In genomic region chr12:69470189-69471094, GRCh38 we compare ENCODE assay signal across 1 cellular context.
TF ChIP-seq lines count a peak whose summit lies in the region.

Gene FRS2, plus strand, starts transcription at chr12:69470388. Its CDS starts 98,643 bp downstream, at chr12:69569031.

TF ChIP-seq in HEK293, 187 proteins besides CTCF, POLR2A, EP300 and RAD21 (continued from another document and continues in another):
- TF ChIP-seq ZSCAN18 (tag by site-specific recombination; IDR thresholded peaks at IDR 0.05), result no peak
- peak; percentile 92 for TF ChIP-seq ZFP37 (tag by site-specific recombination; IDR thresholded peaks at IDR 0.05)
- TF ChIP-seq ZNF600 (tag by site-specific recombination; IDR thresholded peaks at IDR 0.05), result peak; percentile 80; the same call in 1 of the 2 replicates
- TF ChIP-seq ZNF426 (tag by site-specific recombination; IDR thresholded peaks at IDR 0.05), result no peak
- no peak for TF ChIP-seq ZNF701 (tag by site-specific recombination; IDR thresholded peaks at IDR 0.05)
- TF ChIP-seq ZBTB6 (tag by site-specific recombination; IDR thresholded peaks at IDR 0.05), result 0 out of 2 replicates have a peak, but pooled peaks have one; percentile 24
- peak; percentile 57; the same call in 1 of the 2 replicates for TF ChIP-seq ZBTB20 (tag by site-specific recombination; IDR thresholded peaks at IDR 0.05)
- TF ChIP-seq ZNF23 (tag by site-specific recombination; IDR thresholded peaks at IDR 0.05; ENCODE audit: borderline replicate concordance), result no peak
- TF ChIP-seq ZNF449 (tag by site-specific recombination; IDR thresholded peaks at IDR 0.05), result peak; percentile 47
- TF ChIP-seq ZNF140 (tag by site-specific recombination; IDR thresholded peaks at IDR 0.05), result no peak
- TF ChIP-seq ZNF239 (tag by site-specific recombination; IDR thresholded peaks at IDR 0.05), result no peak
- peak; percentile 72 for TF ChIP-seq ZNF629 (tag by site-specific recombination; IDR thresholded peaks at IDR 0.05)
- TF ChIP-seq ZNF677 (tag by site-specific recombination; IDR thresholded peaks at IDR 0.05), result no peak
- TF ChIP-seq ZNF473 (tag by site-specific recombination; IDR thresholded peaks at IDR 0.05), result no peak
- TF ChIP-seq ZNF830 (tag by site-specific recombination; IDR thresholded peaks at IDR 0.05; ENCODE audit: low read depth), result no peak
- TF ChIP-seq HOXD13 (CRISPR knock-in tag; IDR thresholded peaks at IDR 0.05; ENCODE audit: borderline replicate concordance), result no peak
- no peak for TF ChIP-seq AEBP2 (tag by site-specific recombination; IDR thresholded peaks at IDR 0.05; ENCODE audit: borderline replicate concordance)
- TF ChIP-seq KLF7 (tag by site-specific recombination; IDR thresholded peaks at IDR 0.05; ENCODE audit: borderline replicate concordance), result no peak; the same call in 1 of the 2 replicates
- TF ChIP-seq ZNF660 (tag by site-specific recombination; IDR thresholded peaks at IDR 0.05), result peak; percentile 60; the same call in 1 of the 2 replicates
- no peak for TF ChIP-seq FEZF1 (tag by site-specific recombination; IDR thresholded peaks at IDR 0.05)
- TF ChIP-seq ZNF555 (tag by site-specific recombination; conservative IDR thresholded peaks at IDR 0.05), result no peak
- no peak for TF ChIP-seq ZNF48 (tag by site-specific recombination; IDR thresholded peaks at IDR 0.05)
- no peak for TF ChIP-seq ZNF10 (tag by site-specific recombination; IDR thresholded peaks at IDR 0.05)
- TF ChIP-seq ZNF112 (tag by site-specific recombination; IDR thresholded peaks at IDR 0.05), result no peak
- TF ChIP-seq ZNF654 (tag by site-specific recombination; IDR thresholded peaks at IDR 0.05; ENCODE audit: low read depth), result peak; percentile 20
- peak; percentile 76; the same call in 1 of the 2 replicates for TF ChIP-seq ZSCAN30 (tag by site-specific recombination; IDR thresholded peaks at IDR 0.05)
- peak; percentile 46 for TF ChIP-seq REST (tag by site-specific recombination; IDR thresholded peaks at IDR 0.05)
- TF ChIP-seq ZBTB17 (tag by site-specific recombination; IDR thresholded peaks at IDR 0.05), result peak; percentile 96
- TF ChIP-seq ZSCAN5A (tag by site-specific recombination; IDR thresholded peaks at IDR 0.05), result 0 out of 2 replicates have a peak, but pooled peaks have one; percentile 35
- no peak; the same call in 1 of the 2 replicates for TF ChIP-seq ZNF777 (tag by site-specific recombination; IDR thresholded peaks at IDR 0.05; ENCODE audit: borderline replicate concordance)
- TF ChIP-seq ZBTB48 (tag by site-specific recombination; IDR thresholded peaks at IDR 0.05), result no peak
- TF ChIP-seq ZNF223 (tag by site-specific recombination; IDR thresholded peaks at IDR 0.05), result no peak
- TF ChIP-seq ZNF791 (tag by site-specific recombination; IDR thresholded peaks at IDR 0.05), result no peak
- no peak for TF ChIP-seq YY1 (tag by site-specific recombination; IDR thresholded peaks at IDR 0.05)
- 0 out of 2 replicates have a peak, but pooled peaks have one; percentile 51 for TF ChIP-seq ZNF610 (tag by site-specific recombination; IDR thresholded peaks at IDR 0.05; ENCODE audit: borderline replicate concordance)
- TF ChIP-seq ZBTB49 (tag by site-specific recombination; IDR thresholded peaks at IDR 0.05; ENCODE audit: low read depth), result no peak
- TF ChIP-seq ZNF514 (tag by site-specific recombination; IDR thresholded peaks at IDR 0.05), result no peak
- no peak for TF ChIP-seq ZNF398 (tag by site-specific recombination; IDR thresholded peaks at IDR 0.05)
- TF ChIP-seq ZNF394 (tag by site-specific recombination; IDR thresholded peaks at IDR 0.05; ENCODE audit: borderline replicate concordance), result peak; percentile 51; the same call in 1 of the 2 replicates
- TF ChIP-seq BCL6B (tag by site-specific recombination; IDR thresholded peaks at IDR 0.05), result no peak
- TF ChIP-seq ZNF2 (tag by site-specific recombination; IDR thresholded peaks at IDR 0.05), result peak; percentile 84
- no peak for TF ChIP-seq ZNF433 (tag by site-specific recombination; IDR thresholded peaks at IDR 0.05; ENCODE audit: low read depth)
- TF ChIP-seq ZNF202 (tag by site-specific recombination; IDR thresholded peaks at IDR 0.05; ENCODE audit: borderline replicate concordance), result no peak
- TF ChIP-seq ZNF302 (tag by site-specific recombination; IDR thresholded peaks at IDR 0.05; ENCODE audit: low read depth), result no peak
- 0 out of 2 replicates have a peak, but pooled peaks have one; percentile 40 for TF ChIP-seq ZNF391 (tag by site-specific recombination; IDR thresholded peaks at IDR 0.05; ENCODE audit: borderline replicate concordance, low read depth)
- peak; percentile 81 for TF ChIP-seq ZNF341 (tag by site-specific recombination; IDR thresholded peaks at IDR 0.05; ENCODE audit: low read depth)
- peak; percentile 54; the same call in 1 of the 2 replicates for TF ChIP-seq ZNF639 (tag by site-specific recombination; IDR thresholded peaks at IDR 0.05)
- TF ChIP-seq IKZF3 (tag by site-specific recombination; IDR thresholded peaks at IDR 0.05), result peak; percentile 95
